17 cellular contexts compared by ENCODE assay signal in genomic region chr2:113192459-113193100, GRCh38. TPM values are rescaled to one million over a fixed set of nuclear protein-coding genes. Genes with fewer than 3 reads are reported as not detected.
DNase-seq lines count a peak whose midpoint lies in the region; ATAC-seq, FAIRE-seq and TF ChIP-seq lines count a peak whose summit lies in the region.
"Had no signal": no experiment of that assay in that cellular context is flagged by ENCODE, and none has a peak within 500 bp of the region (broad histone marks: within the 10 kb centered on the region; RNA-seq: fewer than 3 reads in every experiment).

No MANE protein-coding gene starts in this region.

- intact Hi-C loops in kidney (cut with DNase I) = no loop called here

- H3K4me3 Mint-ChIP-seq in T-helper 17 cell = peak overlapping the region; percentile 36
- H3K4me3 Mint-ChIP-seq: activated naive CD8-positive, alpha-beta T cell had no signal

- H3K9me3 ChIP-seq in T-helper 17 cell (ENCODE audit: control insufficient read depth, low read length, poor library complexity, severe bottlenecking) (no peaks in the 10 kb centered on the region), hepatocyte (ENCODE audit: low read depth) (no peaks in the 10 kb centered on the region), kidney (ENCODE audit: control insufficient read depth in 1 of 2, low read length in 2 of 2) (no peaks in the 10 kb centered on the region)

- FAIRE-seq in kidney (lab: Jason Lieb, UNC) = no peak
- FAIRE-seq: endothelial cell of umbilical vein, islet of Langerhans had no signal

- ATAC-seq in T-helper 17 cell = no peak
- ATAC-seq in HG03108 (IDR thresholded peaks at IDR 0.05; ENCODE audit: unreplicated experiment) = no peak
- ATAC-seq: SK-N-SH treated with all-trans-retinoic acid at 6 μM for 48 hours; stimulated activated naive CD8-positive, alpha-beta T cell treated with anti-CD3 and anti-CD28 coated beads, Interleukin-15, Interleukin-2, amounts not matched to agents 100 U/mL and 50 U/mL, for 24 hours had no signal

- H4K20me1 ChIP-seq in hepatocyte (ENCODE audit: insufficient read depth, poor library complexity, severe bottlenecking) = no peaks in the 10 kb centered on the region

- H3K27ac ChIP-seq in 22Rv1 = no peak overlapping the region
- no peak overlapping the region for H3K27ac ChIP-seq in hepatocyte
- H3K27ac ChIP-seq in kidney (ENCODE audit: low read depth in 2 of 2, low read length in 2 of 2) = no peak overlapping the region
- H3K27ac ChIP-seq: HL-60 had no signal

- H3K4me1 ChIP-seq in hepatocyte (ENCODE audit: insufficient read depth) = no peaks in the 10 kb centered on the region
- H3K4me1 ChIP-seq in kidney (ENCODE audit: control insufficient read depth in 1 of 2, insufficient read depth in 1 of 2, low read depth in 1 of 2, low read length in 2 of 2) = no peaks in the 10 kb centered on the region

- H3K36me3 ChIP-seq in hepatocyte (replicated peaks; ENCODE audit: insufficient read depth, low read depth) (no peaks in the 10 kb centered on the region), kidney (ENCODE audit: control insufficient read depth in 1 of 2, insufficient read depth in 2 of 2, low read length in 2 of 2) (no peaks in the 10 kb centered on the region)

- WGBS in hepatocyte (ENCODE audit: low lambda C conversion rate, missing lambda C conversion rate) = 76% methylated on average over 7 of the region's 7 CpGs

- peak; percentile 30 for TF ChIP-seq CTCF in 22Rv1 (IDR thresholded peaks at IDR 0.05)
- TF ChIP-seq CTCF in hepatocyte (IDR thresholded peaks at IDR 0.05; ENCODE audit: poor library complexity) = peak; percentile 5
- TF ChIP-seq CTCF in kidney (IDR thresholded peaks at IDR 0.05; ENCODE audit: borderline replicate concordance, extremely low read depth, insufficient read depth) = no peak

- DNase-seq in ELF-1 (ENCODE audit: low read depth, low spot score) (peak; percentile 81), T-helper 17 cell (no peak), hepatocyte (ENCODE audit: low spot score) (no peak), kidney (no peak), activated T-cell treated with anti-CD3 and anti-CD28 coated beads for 4 hours (no peak)
- DNase-seq in effector CD4-positive, alpha-beta T cell = no peak
- DNase-seq: cerebellar nuclear complex; DMS153; NCI-H510A treated with DMSO at 0.1 percent for 48 hours; stimulated activated naive CD8-positive, alpha-beta T cell treated with anti-CD3 and anti-CD28 coated beads, Interleukin-15, Interleukin-2, amounts not matched to agents 100 U/mL and 50 U/mL, for 24 hours had no signal

- H3K9ac ChIP-seq in kidney (ENCODE audit: low read length in 2 of 2) = no peak overlapping the region

- H3K4me3 ChIP-seq in hepatocyte = no peak overlapping the region
- H3K4me3 ChIP-seq in kidney (ENCODE audit: low read length in 2 of 2) = no peak overlapping the region

- peak overlapping the region; percentile 86 for H3K27ac Mint-ChIP-seq in T-helper 17 cell

- H2AFZ ChIP-seq in hepatocyte = no peak overlapping the region

- peaks cover 19% of the 10 kb centered on the region for H3K36me3 Mint-ChIP-seq in T-helper 17 cell (ENCODE audit: low read depth)

- H3K9me2 ChIP-seq in hepatocyte (replicated peaks; ENCODE audit: insufficient read depth) = no peaks in the 10 kb centered on the region

- H3K27me3 Mint-ChIP-seq in T-helper 17 cell = no peaks in the 10 kb centered on the region
- H3K27me3 Mint-ChIP-seq: activated naive CD8-positive, alpha-beta T cell had no signal

- no peaks in the 10 kb centered on the region for H3K79me2 ChIP-seq in hepatocyte

- H3K4me2 ChIP-seq in hepatocyte = no peak overlapping the region

- no peaks in the 10 kb centered on the region for H3K27me3 ChIP-seq in hepatocyte

- H3K4me1 Mint-ChIP-seq in T-helper 17 cell = peaks cover 35% of the 10 kb centered on the region

RNA-seq across cellular contexts. Expression of gene PSD4, which starts 18.8 kb away (rescaled TPM):
- total RNA-seq in T-helper 17 cell (100 to 1,000 TPM; 141 to 160 TPM), hepatocyte (22.6 and 26.5 TPM in 2 replicates), kidney (42.0 TPM)
- polyA plus RNA-seq in hepatocyte (11.5 and 15.1 TPM in 2 replicates), kidney (ENCODE audit: insufficient read depth, low read depth, low replicate concordance) (16.2 TPM)
